ENCODE assay signal across 1 cellular context in the genomic region with DNA sequence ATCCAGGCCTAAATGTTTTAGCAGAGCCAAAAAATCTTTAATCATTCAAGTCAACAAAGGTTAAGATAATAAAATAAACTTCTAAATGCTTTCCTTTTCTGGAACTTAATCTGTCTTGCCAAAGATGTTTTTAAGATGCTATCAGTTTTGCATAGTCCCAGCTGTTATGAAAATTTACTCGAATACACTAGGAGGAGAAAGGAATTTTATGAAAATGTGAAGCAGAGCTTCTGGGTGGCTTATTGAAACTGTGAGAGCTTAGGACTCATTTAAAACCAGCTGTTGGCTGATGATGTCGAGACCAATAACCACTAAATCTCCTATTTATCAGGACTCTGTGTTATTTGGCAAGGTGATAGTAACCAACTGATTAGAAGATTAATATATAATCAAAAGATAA.
TF ChIP-seq lines count a peak whose summit lies in the region.

No MANE protein-coding gene starts in this region.

TF ChIP-seq in IMR-90, 13 proteins besides CTCF, POLR2A, EP300 and RAD21 (continued from another document):
- TF ChIP-seq NFE2L2 (IDR thresholded peaks at IDR 0.05; ENCODE audit: low read depth, low read length) (no peak), FOS (IDR thresholded peaks at IDR 0.05; ENCODE audit: low read depth, low read length) (no peak), RCOR1 (IDR thresholded peaks at IDR 0.05; ENCODE audit: insufficient replicate concordance, low read length) (no peak), CHD1 (IDR thresholded peaks at IDR 0.05; ENCODE audit: low read depth, low read length) (no peak), MXI1 (IDR thresholded peaks at IDR 0.05; ENCODE audit: borderline replicate concordance, low read depth, low read length) (no peak), RFX5 (IDR thresholded peaks at IDR 0.05; ENCODE audit: low read depth, low read length) (no peak), CEBPB (IDR thresholded peaks at IDR 0.05; ENCODE audit: low read depth, low read length) (no peak)
- TF ChIP-seq, protein P1, sequence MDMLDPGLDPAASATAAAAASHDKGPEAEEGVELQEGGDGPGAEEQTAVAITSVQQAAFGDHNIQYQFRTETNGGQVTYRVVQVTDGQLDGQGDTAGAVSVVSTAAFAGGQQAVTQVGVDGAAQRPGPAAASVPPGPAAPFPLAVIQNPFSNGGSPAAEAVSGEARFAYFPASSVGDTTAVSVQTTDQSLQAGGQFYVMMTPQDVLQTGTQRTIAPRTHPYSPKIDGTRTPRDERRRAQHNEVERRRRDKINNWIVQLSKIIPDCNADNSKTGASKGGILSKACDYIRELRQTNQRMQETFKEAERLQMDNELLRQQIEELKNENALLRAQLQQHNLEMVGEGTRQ (IDR thresholded peaks at IDR 0.05; ENCODE audit: low read depth, low read length) = no peak
- TF ChIP-seq, protein P2, sequence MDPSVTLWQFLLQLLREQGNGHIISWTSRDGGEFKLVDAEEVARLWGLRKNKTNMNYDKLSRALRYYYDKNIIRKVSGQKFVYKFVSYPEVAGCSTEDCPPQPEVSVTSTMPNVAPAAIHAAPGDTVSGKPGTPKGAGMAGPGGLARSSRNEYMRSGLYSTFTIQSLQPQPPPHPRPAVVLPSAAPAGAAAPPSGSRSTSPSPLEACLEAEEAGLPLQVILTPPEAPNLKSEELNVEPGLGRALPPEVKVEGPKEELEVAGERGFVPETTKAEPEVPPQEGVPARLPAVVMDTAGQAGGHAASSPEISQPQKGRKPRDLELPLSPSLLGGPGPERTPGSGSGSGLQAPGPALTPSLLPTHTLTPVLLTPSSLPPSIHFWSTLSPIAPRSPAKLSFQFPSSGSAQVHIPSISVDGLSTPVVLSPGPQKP (IDR thresholded peaks at IDR 0.05; ENCODE audit: borderline replicate concordance, low read depth, low read length) = no peak
TF ChIP-seq in IMR-90: peak in this region for 0.
